Comparison of ENCODE assay signal across 15 cellular contexts in the genomic region with DNA sequence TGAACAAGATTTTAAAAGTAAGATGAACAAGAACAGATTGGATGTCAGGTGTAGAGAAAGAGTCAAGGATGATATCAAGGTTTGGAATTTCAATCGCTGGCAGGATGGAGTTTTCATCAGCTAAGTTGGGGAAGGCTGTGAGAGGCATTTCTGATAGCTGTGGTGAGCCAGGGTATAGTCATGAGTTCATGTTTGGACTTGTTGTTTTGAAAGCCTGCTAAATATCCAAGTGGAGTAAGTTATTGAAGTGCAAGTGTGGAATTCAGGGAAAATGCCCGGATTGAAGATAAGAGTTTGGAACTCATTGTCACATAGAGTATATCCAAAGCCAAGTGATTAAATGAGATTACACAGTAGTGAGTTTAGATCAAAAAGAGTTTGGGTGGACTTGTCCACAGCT. TPM values are rescaled to one million over a fixed set of nuclear protein-coding genes. Genes with fewer than 3 reads are reported as not detected.
DNase-seq lines count a peak whose midpoint lies in the region; ATAC-seq and TF ChIP-seq lines count a peak whose summit lies in the region.
"Had no signal": no experiment of that assay in that cellular context is flagged by ENCODE, and none has a peak within 500 bp of the region (broad histone marks: within the 10 kb centered on the region; RNA-seq: fewer than 3 reads in every experiment).

No MANE protein-coding gene starts in this region.

- H3K4me2 ChIP-seq in mesendoderm (ENCODE audit: low read length), result no peak overlapping the region

- no peaks in the 10 kb centered on the region for H3K79me1 ChIP-seq in mesendoderm (ENCODE audit: low read length)

- CTCF ChIA-PET in MCF 10A (lab: Yijun Ruan, JAX), result no interaction called here
- CTCF ChIA-PET in WTC11 (lab: Charles Lee), result no interaction called here

- H2BK120ac ChIP-seq in mesendoderm (ENCODE audit: low read depth, low read length), result peak overlapping the region; percentile 2

- DNase-seq in MCF 10A (ENCODE audit: unreplicated experiment) (peak; percentile 71), breast epithelium (ENCODE audit: low spot score in 2 of 2) (no peak), epithelial cell of prostate (ENCODE audit: low read depth, low spot score) (peak; percentile 58), mesendoderm (no peak), WTC11 (ENCODE audit: low spot score) (no peak), NCI-H2081 treated with DMSO at 0.1 percent for 48 hours (lab: John Stamatoyannopoulos, UW) (no peak)
- DNase-seq: 8988T, HCEC 1CT, NCI-H1436 treated with DMSO at 0.1 percent for 48 hours, NCI-H2227 treated with DMSO at 0.1 percent for 48 hours, NCI-H526 treated with DMSO at 0.1 percent for 48 hours, OCI-M1 had no signal

- no peak overlapping the region for H3K27ac ChIP-seq in breast epithelium
- H3K27ac ChIP-seq in epithelial cell of prostate, result peak overlapping the region; percentile 88
- H3K27ac ChIP-seq in mesendoderm (ENCODE audit: low read depth, low read length), result no peak overlapping the region

- no TSS peak for BruUV-seq in MCF 10A (replicated peaks; lab: Mats Ljungman, UMichigan)

- H4K5ac ChIP-seq in mesendoderm (ENCODE audit: low read length), result no peak overlapping the region

- H2BK15ac ChIP-seq in mesendoderm (replicated peaks; ENCODE audit: low read depth), result no peak overlapping the region

- no peak overlapping the region for H3K18ac ChIP-seq in mesendoderm (ENCODE audit: low read length)

- H4K8ac ChIP-seq in mesendoderm (ENCODE audit: low read depth, low read length), result no peak overlapping the region

- peaks cover 5% of the 10 kb centered on the region for H3K36me3 Mint-ChIP-seq in MCF 10A (ENCODE audit: insufficient read depth, unreplicated experiment)
- no peaks in the 10 kb centered on the region for H3K36me3 Mint-ChIP-seq in WTC11

- no peak overlapping the region for H3K4me3 ChIP-seq in breast epithelium
- no peak overlapping the region for H3K4me3 ChIP-seq in mesendoderm (ENCODE audit: low read length)

- H3K4me1 ChIP-seq in breast epithelium (no peaks in the 10 kb centered on the region), mesendoderm (ENCODE audit: control insufficient read depth, low read depth, low read length) (no peaks in the 10 kb centered on the region)

- no peak for TF ChIP-seq POLR2A in breast epithelium (IDR thresholded peaks at IDR 0.05)

- no peaks in the 10 kb centered on the region for H3K27me3 ChIP-seq in breast epithelium
- no peaks in the 10 kb centered on the region for H3K27me3 ChIP-seq in mesendoderm (ENCODE audit: insufficient read depth, low read length, poor library complexity)

- H3K9me3 Mint-ChIP-seq in MCF 10A (ENCODE audit: unreplicated experiment) (peaks cover 8% of the 10 kb centered on the region), WTC11 (no peaks in the 10 kb centered on the region)

- no peak overlapping the region for H2BK5ac ChIP-seq in mesendoderm (ENCODE audit: low read length)

- H3K36me3 ChIP-seq in breast epithelium, result no peaks in the 10 kb centered on the region
- H3K36me3 ChIP-seq in mesendoderm (ENCODE audit: control insufficient read depth, insufficient read depth, low read length), result no peaks in the 10 kb centered on the region

- no peak overlapping the region for H2AK5ac ChIP-seq in mesendoderm (ENCODE audit: low read length)

- H3K27ac Mint-ChIP-seq in MCF 10A (ENCODE audit: low read depth, unreplicated experiment) (peak overlapping the region; percentile 88), WTC11 (no peak overlapping the region)

- no peak for TF ChIP-seq CTCF in MCF 10A (IDR thresholded peaks at IDR 0.05; ENCODE audit: unreplicated experiment)
- TF ChIP-seq CTCF in breast epithelium (IDR thresholded peaks at IDR 0.05), result no peak
- TF ChIP-seq CTCF in WTC11 (IDR thresholded peaks at IDR 0.05), result no peak

- H3K79me2 ChIP-seq in mesendoderm (ENCODE audit: control insufficient read depth, insufficient read depth, low read length), result no peaks in the 10 kb centered on the region

- H3K27me3 Mint-ChIP-seq in MCF 10A (ENCODE audit: insufficient read depth, unreplicated experiment) (no peaks in the 10 kb centered on the region), WTC11 (ENCODE audit: low read depth) (no peaks in the 10 kb centered on the region)

- H3K4me1 Mint-ChIP-seq in MCF 10A (ENCODE audit: insufficient read depth, unreplicated experiment), result peaks cover 35% of the 10 kb centered on the region
- H3K4me1 Mint-ChIP-seq in WTC11, result peaks cover 18% of the 10 kb centered on the region

- H3K56ac ChIP-seq in mesendoderm (ENCODE audit: low read length), result no peak overlapping the region

- POLR2A ChIA-PET in MCF 10A (lab: Yijun Ruan, JAX), result interaction anchor here (0.6 to 1.7 kb wide), 11 partner anchors 10 to 876 kb away, joined by 3 to 8 read pairs (median 3); a partner anchor contains a TSS
- POLR2A ChIA-PET in WTC11 (lab: Charles Lee), result no interaction called here

- ATAC-seq in HG03045 (IDR thresholded peaks at IDR 0.05; ENCODE audit: unreplicated experiment), result no peak
- ATAC-seq in WTC11, result no peak
- ATAC-seq in HG03196 (IDR thresholded peaks at IDR 0.05; ENCODE audit: unreplicated experiment), result no peak

- no peak overlapping the region for H3K23ac ChIP-seq in mesendoderm (ENCODE audit: low read length)

- intact Hi-C loops in MCF 10A (cut with micrococcal nuclease) (no loop called here), breast epithelium (cut with DNase I; ENCODE audit: low total_unique reads) (no loop called here)

- no peaks in the 10 kb centered on the region for H3K9me3 ChIP-seq in breast epithelium

- H3K9ac ChIP-seq in mesendoderm (ENCODE audit: low read length), result no peak overlapping the region

- WGBS in mesendoderm (ENCODE audit: extremely low coverage, insufficient coverage, low lambda C conversion rate), result no CpG with 5 or more reads among the region's 2 CpGs

- no peak overlapping the region for H3K4ac ChIP-seq in mesendoderm (ENCODE audit: low read depth, low read length)

- H3K4me3 Mint-ChIP-seq in MCF 10A (ENCODE audit: unreplicated experiment) (peak overlapping the region; percentile 7), WTC11 (no peak overlapping the region)

TF ChIP-seq in WTC11, 78 proteins besides CTCF, POLR2A, EP300 and RAD21 (continues in another document):
- TF ChIP-seq, protein P1, sequence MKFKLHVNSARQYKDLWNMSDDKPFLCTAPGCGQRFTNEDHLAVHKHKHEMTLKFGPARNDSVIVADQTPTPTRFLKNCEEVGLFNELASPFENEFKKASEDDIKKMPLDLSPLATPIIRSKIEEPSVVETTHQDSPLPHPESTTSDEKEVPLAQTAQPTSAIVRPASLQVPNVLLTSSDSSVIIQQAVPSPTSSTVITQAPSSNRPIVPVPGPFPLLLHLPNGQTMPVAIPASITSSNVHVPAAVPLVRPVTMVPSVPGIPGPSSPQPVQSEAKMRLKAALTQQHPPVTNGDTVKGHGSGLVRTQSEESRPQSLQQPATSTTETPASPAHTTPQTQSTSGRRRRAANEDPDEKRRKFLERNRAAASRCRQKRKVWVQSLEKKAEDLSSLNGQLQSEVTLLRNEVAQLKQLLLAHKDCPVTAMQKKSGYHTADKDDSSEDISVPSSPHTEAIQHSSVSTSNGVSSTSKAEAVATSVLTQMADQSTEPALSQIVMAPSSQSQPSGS (CRISPR knock-in tag; IDR thresholded peaks at IDR 0.05; ENCODE audit: borderline replicate concordance, low read depth), result no peak
- TF ChIP-seq, protein P2, sequence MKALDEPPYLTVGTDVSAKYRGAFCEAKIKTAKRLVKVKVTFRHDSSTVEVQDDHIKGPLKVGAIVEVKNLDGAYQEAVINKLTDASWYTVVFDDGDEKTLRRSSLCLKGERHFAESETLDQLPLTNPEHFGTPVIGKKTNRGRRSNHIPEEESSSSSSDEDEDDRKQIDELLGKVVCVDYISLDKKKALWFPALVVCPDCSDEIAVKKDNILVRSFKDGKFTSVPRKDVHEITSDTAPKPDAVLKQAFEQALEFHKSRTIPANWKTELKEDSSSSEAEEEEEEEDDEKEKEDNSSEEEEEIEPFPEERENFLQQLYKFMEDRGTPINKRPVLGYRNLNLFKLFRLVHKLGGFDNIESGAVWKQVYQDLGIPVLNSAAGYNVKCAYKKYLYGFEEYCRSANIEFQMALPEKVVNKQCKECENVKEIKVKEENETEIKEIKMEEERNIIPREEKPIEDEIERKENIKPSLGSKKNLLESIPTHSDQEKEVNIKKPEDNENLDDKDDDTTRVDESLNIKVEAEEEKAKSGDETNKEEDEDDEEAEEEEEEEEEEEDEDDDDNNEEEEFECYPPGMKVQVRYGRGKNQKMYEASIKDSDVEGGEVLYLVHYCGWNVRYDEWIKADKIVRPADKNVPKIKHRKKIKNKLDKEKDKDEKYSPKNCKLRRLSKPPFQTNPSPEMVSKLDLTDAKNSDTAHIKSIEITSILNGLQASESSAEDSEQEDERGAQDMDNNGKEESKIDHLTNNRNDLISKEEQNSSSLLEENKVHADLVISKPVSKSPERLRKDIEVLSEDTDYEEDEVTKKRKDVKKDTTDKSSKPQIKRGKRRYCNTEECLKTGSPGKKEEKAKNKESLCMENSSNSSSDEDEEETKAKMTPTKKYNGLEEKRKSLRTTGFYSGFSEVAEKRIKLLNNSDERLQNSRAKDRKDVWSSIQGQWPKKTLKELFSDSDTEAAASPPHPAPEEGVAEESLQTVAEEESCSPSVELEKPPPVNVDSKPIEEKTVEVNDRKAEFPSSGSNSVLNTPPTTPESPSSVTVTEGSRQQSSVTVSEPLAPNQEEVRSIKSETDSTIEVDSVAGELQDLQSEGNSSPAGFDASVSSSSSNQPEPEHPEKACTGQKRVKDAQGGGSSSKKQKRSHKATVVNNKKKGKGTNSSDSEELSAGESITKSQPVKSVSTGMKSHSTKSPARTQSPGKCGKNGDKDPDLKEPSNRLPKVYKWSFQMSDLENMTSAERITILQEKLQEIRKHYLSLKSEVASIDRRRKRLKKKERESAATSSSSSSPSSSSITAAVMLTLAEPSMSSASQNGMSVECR (CRISPR knock-in tag; IDR thresholded peaks at IDR 0.05; ENCODE audit: borderline replicate concordance), result no peak
- TF ChIP-seq OVOL2 (CRISPR knock-in tag; IDR thresholded peaks at IDR 0.05; ENCODE audit: borderline replicate concordance) (no peak), ZNF317 (CRISPR knock-in tag; IDR thresholded peaks at IDR 0.05; ENCODE audit: borderline replicate concordance, low read depth) (no peak), KAT7 (CRISPR knock-in tag; IDR thresholded peaks at IDR 0.05; ENCODE audit: borderline replicate concordance) (no peak), NR1H2 (CRISPR knock-in tag; IDR thresholded peaks at IDR 0.05) (no peak), SMAD4 (CRISPR knock-in tag; IDR thresholded peaks at IDR 0.05) (no peak)

RNA-seq across cellular contexts. Expression of a gene that starts 11.0 kb away (rescaled TPM):
- total RNA-seq in MCF 10A (2022) (not detected in 2 replicates), breast epithelium (1 to 10 TPM; 5.0 to 6.6 (median 5.1) TPM), WTC11 (2021) (0.37 to 2.1 TPM (median 0.73 TPM) in 3 replicates)
- 1.8 TPM for polyA plus RNA-seq in mesendoderm (2013, experiment 1 of 2)
- polyA plus RNA-seq in mesendoderm (2013, experiment 2 of 2), result 2.0 TPM
- total RNA-seq: G401 had no signal

RNA-seq across cellular contexts. Expression of a gene that starts 20.4 kb away (rescaled TPM):
- total RNA-seq in MCF 10A (2022), result 32.4 and 34.0 TPM in 2 replicates
- 10 to 100 TPM in 2 of 3 donors, 1 to 10 TPM in 1; 9.2 to 14.4 (median 12.9) TPM for total RNA-seq in breast epithelium
- polyA plus RNA-seq in mesendoderm (2013, experiment 1 of 2), result 3.6 TPM
- polyA plus RNA-seq in mesendoderm (2013, experiment 2 of 2), result 3.7 TPM
- 12.2 to 15.6 TPM (median 13.5 TPM) in 3 replicates for total RNA-seq in WTC11 (2021)

Comparison
In these comparisons a context has a peak if more than half of its experiments do, and no peak if none do; other contexts are left out.
1. DNase-seq: peak in MCF 10A (single experiment) and epithelial cell of prostate (single experiment); none in breast epithelium (0 of 2), mesendoderm (single experiment), WTC11 (single experiment) and NCI-H2081 treated with DMSO at 0.1 percent for 48 hours (single experiment).